ENCODE assay signal across 15 cellular contexts in genomic region chr10:130048081-130048480, GRCh38.
DNase-seq lines count a peak whose midpoint lies in the region; ATAC-seq and TF ChIP-seq lines count a peak whose summit lies in the region.
"Had no signal": no experiment of that assay in that cellular context is flagged by ENCODE, and none has a peak within 500 bp of the region (broad histone marks: within the 10 kb centered on the region; RNA-seq: fewer than 3 reads in every experiment).

No MANE protein-coding gene starts in this region.

- no peak for TF ChIP-seq POLR2A in uterus (IDR thresholded peaks at IDR 0.05)

- H2BK12ac ChIP-seq in neuronal stem cell (ENCODE audit: low read length), result no peak overlapping the region

- peaks cover 17% of the 10 kb centered on the region for H3K27me3 Mint-ChIP-seq in type B pancreatic cell

- no peaks in the 10 kb centered on the region for H4K20me1 ChIP-seq in SK-N-SH (ENCODE audit: insufficient read depth)

- DNase-seq in SK-N-SH, result peak; percentile 79
- DNase-seq in neuronal stem cell (ENCODE audit: low spot score), result no peak
- peak; percentile 57 for DNase-seq in type B pancreatic cell (ENCODE audit: extremely low spot score, unreplicated experiment)
- no peak for DNase-seq in uterus
- DNase-seq in omental fat pad (ENCODE audit: low spot score), result no peak
- DNase-seq: AML-193, Calu3, DMS79 treated with DMSO at 0.1 percent for 48 hours, GF-D8, H9 had no signal

- H3K79me2 ChIP-seq in SK-N-SH (ENCODE audit: insufficient read depth), result no peaks in the 10 kb centered on the region

- 0 out of 4 replicates have a peak, but pooled peaks of 1 of the 2 experiments have one; percentile 18 for TF ChIP-seq EP300 in SK-N-SH (IDR thresholded peaks at IDR 0.05; ENCODE audit: borderline replicate concordance in 1 of 2, low read depth in 1 of 2, low read length in 1 of 2)

- intact Hi-C loops in uterus (cut with DNase I; ENCODE audit: low total_unique reads), result no loop called here

- no peak overlapping the region for H3K27ac ChIP-seq in SK-N-SH (ENCODE audit: low read depth in 2 of 2, low read length in 1 of 2)
- H3K27ac ChIP-seq in neuronal stem cell (replicated peaks; ENCODE audit: low read length), result no peak overlapping the region
- no peak overlapping the region for H3K27ac ChIP-seq in uterus
- H3K27ac ChIP-seq: 22Rv1, A549 had no signal

- POLR2A ChIA-PET in SK-N-SH (lab: Yijun Ruan, JAX), result no interaction called here

- no peaks in the 10 kb centered on the region for H3K9me3 Mint-ChIP-seq in type B pancreatic cell
- H3K9me3 Mint-ChIP-seq: CD8-positive, alpha-beta T cell; H9 had no signal

- no peak overlapping the region for H3K9ac ChIP-seq in SK-N-SH
- H3K9ac ChIP-seq in neuronal stem cell (ENCODE audit: low read depth, low read length, poor library complexity), result no peak overlapping the region

- H2BK15ac ChIP-seq in neuronal stem cell (ENCODE audit: low read length), result no peak overlapping the region

- H3K9me2 ChIP-seq in SK-N-SH, result no peaks in the 10 kb centered on the region

- ATAC-seq in SK-N-SH treated with all-trans-retinoic acid at 6 μM for 48 hours, result no peak
- no peak for ATAC-seq in omental fat pad (ENCODE audit: low FRiP score)
- no peak for ATAC-seq in HG03175 (IDR thresholded peaks at IDR 0.05; ENCODE audit: unreplicated experiment)
- ATAC-seq: A549; CD8-positive, alpha-beta T cell had no signal

- H2AK5ac ChIP-seq in neuronal stem cell (ENCODE audit: low read depth, low read length), result no peak overlapping the region

- H3K9me3 ChIP-seq in SK-N-SH (no peaks in the 10 kb centered on the region), neuronal stem cell (replicated peaks in 1 of 2; ENCODE audit: control insufficient read depth in 2 of 2, insufficient read depth in 1 of 2, low read depth in 1 of 2, low read length in 2 of 2) (no peaks in the 10 kb centered on the region), uterus (no peaks in the 10 kb centered on the region)
- H3K9me3 ChIP-seq: A549 had no signal

- H2AFZ ChIP-seq in SK-N-SH (ENCODE audit: low read depth) (no peak overlapping the region), neuronal stem cell (ENCODE audit: low read length) (no peak overlapping the region)

- H4K91ac ChIP-seq in neuronal stem cell (ENCODE audit: low read depth, low read length, poor library complexity), result no peak overlapping the region

- no peak overlapping the region for H3K4ac ChIP-seq in neuronal stem cell (ENCODE audit: low read length)

- CTCF ChIA-PET in SK-N-SH (lab: Yijun Ruan, JAX), result interaction anchor here (0.8 to 1.1 kb wide), 3 partner anchors 11 to 14 kb away, joined by 3 read pairs; no protein-coding TSS in a partner anchor

- H3K4me1 Mint-ChIP-seq in type B pancreatic cell (ENCODE audit: unreplicated experiment), result no peaks in the 10 kb centered on the region

- no peak overlapping the region for H4K8ac ChIP-seq in neuronal stem cell (ENCODE audit: low read depth, low read length)

- no peaks in the 10 kb centered on the region for H3F3A ChIP-seq in SK-N-SH (replicated peaks; ENCODE audit: insufficient read depth)

- no peak overlapping the region for H3K18ac ChIP-seq in neuronal stem cell (ENCODE audit: low read length)

- H3K4me3 Mint-ChIP-seq in type B pancreatic cell, result no peak overlapping the region
- H3K4me3 Mint-ChIP-seq: CD8-positive, alpha-beta T cell; H9 had no signal

- H3K27me3 ChIP-seq in SK-N-SH (ENCODE audit: insufficient read depth) (no peaks in the 10 kb centered on the region), neuronal stem cell (ENCODE audit: control insufficient read depth in 3 of 3, insufficient read depth in 3 of 3, low read depth in 1 of 3, low read length in 3 of 3) (no peaks in the 10 kb centered on the region), uterus (no peaks in the 10 kb centered on the region)

- no peak overlapping the region for H3K4me3 ChIP-seq in SK-N-SH (ENCODE audit: low read depth in 2 of 2, low read length in 1 of 2)
- no peak overlapping the region for H3K4me3 ChIP-seq in neuronal stem cell (ENCODE audit: low read length in 2 of 2)
- H3K4me3 ChIP-seq in uterus, result no peak overlapping the region
- H3K4me3 ChIP-seq: A549 had no signal

- H2BK120ac ChIP-seq in neuronal stem cell (ENCODE audit: low read depth, low read length), result no peak overlapping the region

- TF ChIP-seq CTCF in SK-N-SH (IDR thresholded peaks at IDR 0.05), result no peak
- no peak for TF ChIP-seq CTCF in type B pancreatic cell (conservative IDR thresholded peaks at IDR 0.05)
- TF ChIP-seq CTCF in uterus (IDR thresholded peaks at IDR 0.05), result no peak
- TF ChIP-seq CTCF in omental fat pad (IDR thresholded peaks at IDR 0.05), result no peak

- peak overlapping the region; percentile 11 for H3K14ac ChIP-seq in neuronal stem cell (ENCODE audit: low read length)

- H3K79me1 ChIP-seq in neuronal stem cell (ENCODE audit: low read depth, low read length), result no peaks in the 10 kb centered on the region

- H3K23ac ChIP-seq in neuronal stem cell (ENCODE audit: low read depth, low read length, poor library complexity), result no peak overlapping the region

- H2BK5ac ChIP-seq in neuronal stem cell (ENCODE audit: low read length), result no peak overlapping the region

- TF ChIP-seq RAD21 in SK-N-SH (IDR thresholded peaks at IDR 0.05; ENCODE audit: low read length), result no peak

- H3K36me3 ChIP-seq in SK-N-SH (replicated peaks in 1 of 2; ENCODE audit: control insufficient read depth in 1 of 2, insufficient read depth in 2 of 2, low read length in 1 of 2) (no peaks in the 10 kb centered on the region), neuronal stem cell (replicated peaks in 1 of 2; ENCODE audit: control insufficient read depth in 2 of 2, insufficient read depth in 2 of 2, low read length in 2 of 2) (no peaks in the 10 kb centered on the region), uterus (no peaks in the 10 kb centered on the region)

- H3K4me2 ChIP-seq in SK-N-SH (no peak overlapping the region), neuronal stem cell (ENCODE audit: insufficient read depth, low read length, poor library complexity, severe bottlenecking) (no peak overlapping the region)
- H3K4me2 ChIP-seq: A549 had no signal

- no peaks in the 10 kb centered on the region for H3K36me3 Mint-ChIP-seq in type B pancreatic cell
- H3K36me3 Mint-ChIP-seq: CD8-positive, alpha-beta T cell had no signal

- peaks cover 0 to 9% of the 10 kb centered on the region in 2 experiments; a peak in 1 of 4 replicates for H3K4me1 ChIP-seq in SK-N-SH (ENCODE audit: control insufficient read depth in 1 of 2, insufficient read depth in 2 of 2, low read depth in 1 of 2, low read length in 1 of 2)
- H3K4me1 ChIP-seq in neuronal stem cell (ENCODE audit: control insufficient read depth in 2 of 2, insufficient read depth in 1 of 2, low read depth in 1 of 2, low read length in 2 of 2), result no peaks in the 10 kb centered on the region
- no peaks in the 10 kb centered on the region for H3K4me1 ChIP-seq in uterus
- H3K4me1 ChIP-seq: A549 had no signal

- WGBS in SK-N-SH (ENCODE audit: low lambda C conversion rate), result 40% methylated on average over 1 of the region's 3 CpGs
- WGBS in neuronal stem cell (ENCODE audit: extremely low coverage in 2 of 2, insufficient read length in 2 of 2, insufficient replicate concordance in 1 of 2), 2 donors, result no CpG with 5 or more reads among the region's 3 CpGs

- no peak overlapping the region for H3K27ac Mint-ChIP-seq in type B pancreatic cell
- H3K27ac Mint-ChIP-seq: CD8-positive, alpha-beta T cell had no signal

TF ChIP-seq in SK-N-SH, 30 proteins besides CTCF, POLR2A, EP300 and RAD21 (continues in another document):
- TF ChIP-seq JUND (IDR thresholded peaks at IDR 0.05), result no peak
- TF ChIP-seq FOSL2 (IDR thresholded peaks at IDR 0.05; ENCODE audit: borderline replicate concordance, low read depth), result no peak
- TF ChIP-seq TCF12 (IDR thresholded peaks at IDR 0.05), result no peak
- no peak for TF ChIP-seq NRF1 (IDR thresholded peaks at IDR 0.05; ENCODE audit: low read depth, low read length)
- TF ChIP-seq TAF1 (IDR thresholded peaks at IDR 0.05; ENCODE audit: borderline replicate concordance, low read depth, low read length), result no peak
- TF ChIP-seq EZH2phosphoT487 (IDR thresholded peaks at IDR 0.05; ENCODE audit: borderline replicate concordance, low read depth), result no peak

TF ChIP-seq in SK-N-SH treated with all-trans-retinoic acid at 6 μM for 48 hours, 23 proteins besides CTCF, POLR2A, EP300 and RAD21:
- no peak for TF ChIP-seq ZFP3 (CRISPR knock-in tag; IDR thresholded peaks at IDR 0.05)
- no peak for TF ChIP-seq ARNTL (CRISPR knock-in tag; IDR thresholded peaks at IDR 0.05; ENCODE audit: borderline replicate concordance, low read depth)
- no peak for TF ChIP-seq CSDC2 (CRISPR knock-in tag; IDR thresholded peaks at IDR 0.05)
- TF ChIP-seq TOX (CRISPR knock-in tag; IDR thresholded peaks at IDR 0.05; ENCODE audit: borderline replicate concordance), result no peak

Comparison
In these comparisons a context has a peak if more than half of its experiments do, and no peak if none do; other contexts are left out.
1. DNase-seq: peak in SK-N-SH (single experiment) and type B pancreatic cell (single experiment); none in neuronal stem cell (single experiment), uterus (0 of 2) and omental fat pad (single experiment).